Comparison of ENCODE assay signal across 8 cellular contexts in genomic region chr5:127562252-127562651, GRCh38. TPM values are rescaled to one million over a fixed set of nuclear protein-coding genes. Genes with fewer than 3 reads are reported as not detected.
A peak's percentile ranks its signal among the peaks of the same experiment; 100 is the strongest.
DNase-seq lines count a peak whose midpoint lies in the region; ATAC-seq and TF ChIP-seq lines count a peak whose summit lies in the region.

No MANE protein-coding gene starts in this region.

- no peaks in the 10 kb centered on the region for H3K4me1 ChIP-seq in tibial nerve
- no peaks in the 10 kb centered on the region for H3K4me1 ChIP-seq in effector memory CD4-positive, alpha-beta T cell (ENCODE audit: control insufficient read depth, insufficient read depth, low read length, poor library complexity, severe bottlenecking)

- no peak overlapping the region for H3K4me3 ChIP-seq in fibroblast of pulmonary artery (replicated peaks; ENCODE audit: low read depth, low read length)
- no peak overlapping the region for H3K4me3 ChIP-seq in tibial nerve
- H3K4me3 ChIP-seq in effector memory CD4-positive, alpha-beta T cell (ENCODE audit: insufficient read depth, low read depth, low read length, poor library complexity, severe bottlenecking), result no peak overlapping the region

- TF ChIP-seq CTCF in fibroblast of pulmonary artery (IDR thresholded peaks at IDR 0.05; ENCODE audit: low read length, missing control alignments), result peak; percentile 36
- TF ChIP-seq CTCF in tibial nerve (IDR thresholded peaks at IDR 0.05), result peak in 4 of 5 experiments; percentile 11 to 50 (median 32)

- no peak for ATAC-seq in HG03025 (IDR thresholded peaks at IDR 0.05; ENCODE audit: low FRiP score, unreplicated experiment)

- DNase-seq in NOMO-1 treated with DMSO at 0.1 percent for 48 hours (lab: John Stamatoyannopoulos, UW; ENCODE audit: unreplicated experiment) (peak; percentile 28), NOMO-1 treated with dmso at 0.1 percent for 144 hours (lab: John Stamatoyannopoulos, UW; ENCODE audit: unreplicated experiment) (no peak), NCI-H82 treated with DMSO at 0.1 percent for 48 hours (lab: John Stamatoyannopoulos, UW; ENCODE audit: unreplicated experiment) (peak; percentile 53), fibroblast of pulmonary artery (ENCODE audit: low read depth) (peak; percentile 31), tibial nerve (ENCODE audit: low spot score in 2 of 2) (peak in 1 of 2 donors; percentile 34), occipital lobe (lab: John Stamatoyannopoulos, UW) (no peak)
- DNase-seq in effector memory CD4-positive, alpha-beta T cell, result no peak

- TF ChIP-seq EP300 in tibial nerve (IDR thresholded peaks at IDR 0.05), result no peak

- no peaks in the 10 kb centered on the region for H3K27me3 ChIP-seq in tibial nerve
- H3K27me3 ChIP-seq in effector memory CD4-positive, alpha-beta T cell (replicated peaks; ENCODE audit: control insufficient read depth, insufficient read depth, low read length, poor library complexity, severe bottlenecking), result no peaks in the 10 kb centered on the region

- no peak for TF ChIP-seq POLR2A in tibial nerve (IDR thresholded peaks at IDR 0.05)

- WGBS in tibial nerve, 2 donors, result 6 to 8% methylated on average over 3 of the region's 3 CpGs

- H3K36me3 ChIP-seq in tibial nerve, result peaks cover 0 to 4% (median 0%) of the 10 kb centered on the region in 3 donors
- no peaks in the 10 kb centered on the region for H3K36me3 ChIP-seq in effector memory CD4-positive, alpha-beta T cell (ENCODE audit: control insufficient read depth, insufficient read depth, low read length)

- H3K27ac ChIP-seq in tibial nerve, result no peak overlapping the region
- no peak overlapping the region for H3K27ac ChIP-seq in effector memory CD4-positive, alpha-beta T cell (ENCODE audit: insufficient read depth, low read length, poor library complexity, severe bottlenecking)

- H3K9me3 ChIP-seq in tibial nerve, result no peaks in the 10 kb centered on the region
- H3K9me3 ChIP-seq in effector memory CD4-positive, alpha-beta T cell (ENCODE audit: control insufficient read depth, low read length), result no peaks in the 10 kb centered on the region

RNA-seq across cellular contexts. Expression of gene PRRC1, which starts 44.8 kb away (rescaled TPM):
- total RNA-seq in tibial nerve (10 to 100 TPM; 31.5 to 72.2 (median 44.7) TPM), occipital lobe (57.2 TPM)

Comparison
In these comparisons a context has a peak if more than half of its experiments do, and no peak if none do; other contexts are left out.
1. DNase-seq: peak in NOMO-1 treated with DMSO at 0.1 percent for 48 hours (single experiment), NCI-H82 treated with DMSO at 0.1 percent for 48 hours (single experiment) and fibroblast of pulmonary artery (single experiment); none in NOMO-1 treated with dmso at 0.1 percent for 144 hours (single experiment), effector memory CD4-positive, alpha-beta T cell (0 of 3) and occipital lobe (single experiment).